Comparison of ENCODE assay signal across 8 cellular contexts in the genomic region with DNA sequence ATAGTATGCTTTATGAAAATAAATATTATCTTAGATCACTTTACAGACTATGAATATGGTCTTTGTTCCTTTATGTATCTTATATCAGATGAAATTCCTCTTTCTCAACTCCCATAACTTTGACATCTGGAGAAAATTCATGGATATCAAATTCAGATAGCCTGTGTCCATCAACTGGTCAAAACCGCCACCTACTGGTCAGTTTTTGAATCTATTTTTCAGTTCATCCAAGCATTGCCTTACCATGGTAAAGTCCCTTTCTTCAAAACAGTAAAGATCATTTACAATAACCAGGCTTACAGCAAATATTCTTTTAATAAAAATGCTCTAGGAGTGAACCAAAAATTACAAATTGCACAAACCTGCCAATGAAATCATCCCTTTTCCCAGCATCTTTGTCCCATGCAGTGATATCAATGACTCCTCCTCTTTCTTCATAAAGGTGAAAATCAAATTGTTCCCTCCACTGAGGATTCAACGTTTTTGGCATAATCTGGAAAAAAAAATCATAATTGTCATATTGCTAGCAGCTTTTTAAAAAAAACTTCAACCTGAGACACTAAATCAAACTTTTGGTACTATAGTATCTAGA.
A peak's percentile ranks its signal among the peaks of the same experiment; 100 is the strongest.
DNase-seq lines count a peak whose midpoint lies in the region; ATAC-seq and TF ChIP-seq lines count a peak whose summit lies in the region.

No MANE protein-coding gene starts in this region.

- H3K36me3 ChIP-seq in CD8-positive, alpha-beta T cell (ENCODE audit: insufficient read depth, low read length): no peaks in the 10 kb centered on the region
- H3K36me3 ChIP-seq in breast epithelium (no peaks in the 10 kb centered on the region), mesenchymal stem cell (ENCODE audit: control insufficient read depth in 1 of 2, insufficient read depth in 2 of 2, low read depth in 1 of 2, low read length in 2 of 2) (peaks cover 0 to 8% of the 10 kb centered on the region in 2 experiments)

- H2BK120ac ChIP-seq in mesenchymal stem cell (ENCODE audit: low read depth, low read length): no peak overlapping the region

- no peak overlapping the region for H4K91ac ChIP-seq in mesenchymal stem cell (ENCODE audit: low read length)

- POLR2A ChIA-PET in CD8-positive, alpha-beta T cell (lab: Charles Lee): no interaction called here

- no peak overlapping the region for H3K9ac ChIP-seq in mesenchymal stem cell (ENCODE audit: low read length)

- H2BK5ac ChIP-seq in mesenchymal stem cell (ENCODE audit: low read depth, low read length, poor library complexity, severe bottlenecking): no peak overlapping the region

- H3K9me3 Mint-ChIP-seq in CD8-positive, alpha-beta T cell: no peaks in the 10 kb centered on the region

- H3K4me3 Mint-ChIP-seq in CD8-positive, alpha-beta T cell: no peak overlapping the region

- no peaks in the 10 kb centered on the region for H3K4me1 ChIP-seq in CD8-positive, alpha-beta T cell (ENCODE audit: insufficient read depth, low read length)
- H3K4me1 ChIP-seq in breast epithelium: no peaks in the 10 kb centered on the region
- no peaks in the 10 kb centered on the region for H3K4me1 ChIP-seq in mesenchymal stem cell (ENCODE audit: control insufficient read depth, insufficient read depth, low read depth, low read length)

- H2AK5ac ChIP-seq in mesenchymal stem cell (ENCODE audit: low read length, severe bottlenecking): no peak overlapping the region

- H3K9me3 ChIP-seq in CD8-positive, alpha-beta T cell (ENCODE audit: low read length): no peaks in the 10 kb centered on the region
- H3K9me3 ChIP-seq in breast epithelium (no peaks in the 10 kb centered on the region), mesenchymal stem cell (ENCODE audit: control insufficient read depth, low read length) (no peaks in the 10 kb centered on the region)

- H3K79me1 ChIP-seq in mesenchymal stem cell (replicated peaks; ENCODE audit: low read length, poor library complexity, severe bottlenecking): no peaks in the 10 kb centered on the region

- no peak overlapping the region for H2BK12ac ChIP-seq in mesenchymal stem cell (ENCODE audit: low read length in 2 of 2)

- H4K8ac ChIP-seq in mesenchymal stem cell (ENCODE audit: low read length): no peak overlapping the region

- no peak overlapping the region for H3K23ac ChIP-seq in mesenchymal stem cell (ENCODE audit: low read length in 2 of 2)

- no peak overlapping the region for H3K27ac Mint-ChIP-seq in CD8-positive, alpha-beta T cell

- no peak overlapping the region for H2BK15ac ChIP-seq in mesenchymal stem cell (ENCODE audit: low read depth, poor library complexity, severe bottlenecking)

- no peaks in the 10 kb centered on the region for H3K4me1 Mint-ChIP-seq in CD8-positive, alpha-beta T cell (ENCODE audit: low read depth)

- no peak overlapping the region for H3K4me2 ChIP-seq in mesenchymal stem cell (ENCODE audit: low read length, poor library complexity, severe bottlenecking)

- TF ChIP-seq CTCF in CD8-positive, alpha-beta T cell (IDR thresholded peaks at IDR 0.05): peak; percentile 43
- TF ChIP-seq CTCF in NB4 (IDR thresholded peaks at IDR 0.05; ENCODE audit: low read depth, low read length): peak; percentile 32
- peak in 2 of 3 donors; percentile 27 to 29 for TF ChIP-seq CTCF in breast epithelium (IDR thresholded peaks at IDR 0.05)

- intact Hi-C loops in CD8-positive, alpha-beta T cell (cut with DNase I, micrococcal nuclease): no loop called here
- intact Hi-C loops in breast epithelium (cut with DNase I; ENCODE audit: low total_unique reads): no loop called here

- no peak overlapping the region for H3K18ac ChIP-seq in mesenchymal stem cell (ENCODE audit: low read depth in 1 of 2, low read length in 2 of 2)

- WGBS in mesenchymal stem cell: 0% methylated on average over 1 of the region's 2 CpGs

- no peak overlapping the region for H3K4me3 ChIP-seq in CD8-positive, alpha-beta T cell (ENCODE audit: low read depth, low read length)
- H3K4me3 ChIP-seq in NB4 (ENCODE audit: low read depth, low read length) (no peak overlapping the region), breast epithelium (no peak overlapping the region), mesenchymal stem cell (ENCODE audit: insufficient read depth in 1 of 2, low read depth in 1 of 2, low read length in 2 of 2) (no peak overlapping the region)

- no peak for ATAC-seq in CD8-positive, alpha-beta T cell
- ATAC-seq in GM18519 (IDR thresholded peaks at IDR 0.05; ENCODE audit: low FRiP score, unreplicated experiment) (peak; percentile 47), GM19467 (IDR thresholded peaks at IDR 0.05; ENCODE audit: unreplicated experiment) (no peak)

- H3K36me3 Mint-ChIP-seq in CD8-positive, alpha-beta T cell: no peaks in the 10 kb centered on the region

- no peak for DNase-seq in CD8-positive, alpha-beta T cell
- DNase-seq in NB4 (ENCODE audit: low read depth) (peak; percentile 46), breast epithelium (ENCODE audit: low spot score in 2 of 2) (no peak), mesenchymal stem cell (peak; percentile 43), hippocampal formation (lab: John Stamatoyannopoulos, UW) (no peak)
- no peak for DNase-seq in activated CD4-positive, alpha-beta T cell treated with anti-CD3 and anti-CD28 coated beads for 4 hours

- CTCF ChIA-PET in CD8-positive, alpha-beta T cell (lab: Charles Lee): interaction anchor here (1.1 kb wide), 1 partner anchor 10 kb away, joined by 3 read pairs; no protein-coding TSS in a partner anchor

- TF ChIP-seq POLR2A in NB4 (IDR thresholded peaks at IDR 0.05; ENCODE audit: extremely low read depth, insufficient read length) (no peak), breast epithelium (IDR thresholded peaks at IDR 0.05) (no peak)

- H3K27me3 ChIP-seq in CD8-positive, alpha-beta T cell (ENCODE audit: insufficient read depth, low read length): no peaks in the 10 kb centered on the region
- H3K27me3 ChIP-seq in breast epithelium: no peaks in the 10 kb centered on the region
- H3K27me3 ChIP-seq in mesenchymal stem cell (ENCODE audit: control insufficient read depth in 1 of 2, insufficient read depth in 1 of 2, low read length in 2 of 2): no peaks in the 10 kb centered on the region

- no peaks in the 10 kb centered on the region for H3K27me3 Mint-ChIP-seq in CD8-positive, alpha-beta T cell (ENCODE audit: low read depth)

- H2AFZ ChIP-seq in mesenchymal stem cell (ENCODE audit: low read depth, low read length): no peak overlapping the region

- H3K4ac ChIP-seq in mesenchymal stem cell (ENCODE audit: low read depth in 1 of 2, low read length in 2 of 2): no peak overlapping the region

- no peak overlapping the region for H3K27ac ChIP-seq in CD8-positive, alpha-beta T cell (ENCODE audit: low read depth, low read length)
- no peak overlapping the region for H3K27ac ChIP-seq in breast epithelium
- H3K27ac ChIP-seq in mesenchymal stem cell (ENCODE audit: low read length, poor library complexity, severe bottlenecking): no peak overlapping the region

- no peak overlapping the region for H3K14ac ChIP-seq in mesenchymal stem cell (ENCODE audit: low read length in 2 of 2)

Comparison
In these comparisons a context has a peak if more than half of its experiments do, and no peak if none do; other contexts are left out.
1. DNase-seq: peak in NB4 (single experiment) and mesenchymal stem cell (single experiment); none in CD8-positive, alpha-beta T cell (0 of 7), breast epithelium (0 of 2), hippocampal formation (0 of 2) and activated CD4-positive, alpha-beta T cell treated with anti-CD3 and anti-CD28 coated beads for 4 hours (0 of 2).
2. Peak in every context shown above with its lines, with median percentiles within 50 percentile points of each other: CTCF ChIP-seq.